ENCODE assay signal across 19 cellular contexts in the genomic region with DNA sequence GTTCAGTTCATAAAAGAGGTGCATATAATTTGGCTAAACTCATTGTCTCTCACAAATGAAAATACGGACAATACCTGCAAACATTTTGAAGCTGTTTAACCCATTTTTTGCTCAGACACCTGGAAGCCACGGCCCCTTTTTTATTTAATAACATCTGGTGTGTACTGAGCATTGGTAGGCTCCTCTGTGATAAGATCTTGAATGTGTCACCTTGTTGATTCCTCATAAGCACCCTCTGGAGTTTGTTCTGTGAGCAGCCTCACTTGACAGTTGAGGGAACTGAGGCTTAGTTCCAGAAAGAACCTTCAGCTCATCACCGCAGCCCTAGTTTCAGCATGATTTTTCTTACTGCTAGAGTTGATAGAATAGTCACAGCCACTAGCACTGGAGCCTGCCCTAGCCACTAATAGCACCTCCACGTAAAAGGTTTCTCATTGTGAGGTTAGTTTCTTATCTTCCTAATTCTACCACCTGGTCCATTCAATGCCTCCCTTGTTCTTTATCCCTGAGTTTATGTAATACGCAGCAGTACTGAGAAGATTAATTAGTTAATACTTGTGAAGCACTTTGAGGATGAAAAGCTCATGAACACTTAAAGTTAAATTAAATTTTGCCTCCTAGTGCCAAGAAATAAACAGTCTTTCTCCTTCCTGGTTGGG.
A peak's percentile ranks its signal among the peaks of the same experiment; 100 is the strongest.
DNase-seq lines count a peak whose midpoint lies in the region; ATAC-seq, FAIRE-seq and TF ChIP-seq lines count a peak whose summit lies in the region.
"Had no signal": no experiment of that assay in that cellular context is flagged by ENCODE, and none has a peak within 500 bp of the region (broad histone marks: within the 10 kb centered on the region; RNA-seq: fewer than 3 reads in every experiment).

No MANE protein-coding gene starts in this region.

- POLR2A ChIA-PET in K562 (lab: Yijun Ruan, JAX): interaction anchor here (1.0 to 1.6 kb wide), 3 partner anchors 10 to 72 kb away, joined by 3 to 7 read pairs (median 4); a partner anchor contains a TSS

- 22% methylated on average over 5 of the region's 5 CpGs for WGBS in K562 (ENCODE audit: insufficient coverage, low coverage, missing lambda C conversion rate)
- 43 to 53% methylated on average over 5 of the region's 5 CpGs for WGBS in pancreas, 2 donors

- FAIRE-seq in K562 (lab: Jason Lieb, UNC) (peak; percentile 61), pancreas (lab: Jason Lieb, UNC) (no peak)
- FAIRE-seq: GM19239, RCC 7860 had no signal

- TF ChIP-seq CTCF in K562 (IDR thresholded peaks at IDR 0.05 in 2 of 3, conservative IDR thresholded peaks at IDR 0.05 in 1 of 3; ENCODE audit: insufficient read depth in 2 of 3, low read depth in 1 of 3, low read length in 3 of 3) (peak in 1 of 3 experiments; percentile 46; a peak in 2 of 6 replicates), pancreas (IDR thresholded peaks at IDR 0.05) (no peak), left ventricle myocardium inferior (IDR thresholded peaks at IDR 0.05; ENCODE audit: borderline replicate concordance) (no peak)

- no peak overlapping the region for H3K4me3 ChIP-seq in K562
- H3K4me3 ChIP-seq in pancreas: no peak overlapping the region
- no peak overlapping the region for H3K4me3 ChIP-seq in left ventricle myocardium inferior
- H3K4me3 ChIP-seq: GM23338 had no signal

- ATAC-seq in K562 (peak; percentile 78), pancreas (peak; percentile 37 to 84 (median 56)), GM19452 (IDR thresholded peaks at IDR 0.05; ENCODE audit: unreplicated experiment) (no peak)
- ATAC-seq: GM23338, Right ventricle myocardium inferior had no signal

- no peaks in the 10 kb centered on the region for H3K9me1 ChIP-seq in K562 (ENCODE audit: control insufficient read depth, insufficient read depth, low read length)

- peak; percentile 48 to 57 for TF ChIP-seq RAD21 in K562 (CRISPR knock-in tag; conservative IDR thresholded peaks at IDR 0.05 in 1 of 2, IDR thresholded peaks at IDR 0.05 in 1 of 2)

- intact Hi-C loops in K562 (cut with micrococcal nuclease) (no loop called here), pancreas (cut with DNase I) (no loop called here), left ventricle myocardium inferior (cut with micrococcal nuclease) (no loop called here)

- H2AFZ ChIP-seq in K562 (ENCODE audit: low read depth, low read length): no peak overlapping the region
- H2AFZ ChIP-seq: GM23338 had no signal

- no peak overlapping the region for H3K4me2 ChIP-seq in K562 (ENCODE audit: insufficient read depth, low read length)
- H3K4me2 ChIP-seq: GM23338 had no signal

- peak; percentile 1 for DNase-seq in DMS79 treated with DMSO at 0.1 percent for 48 hours (lab: John Stamatoyannopoulos, UW)
- DNase-seq in DMS79 (lab: John Stamatoyannopoulos, UW): no peak
- DNase-seq in K562 (ENCODE audit: extremely low read depth in 1 of 4, low spot score in 3 of 4): peak in 2 of 4 experiments; percentile 30 to 41
- no peak for DNase-seq in pancreas
- DNase-seq in left ventricle myocardium inferior: no peak
- no peak for DNase-seq in NCI-H2107 (lab: John Stamatoyannopoulos, UW)
- no peak for DNase-seq in medulla oblongata (ENCODE audit: extremely low spot score)
- DNase-seq: GF-D8, HCEC 1CT, NCI-H1436, NCI-H2029 treated with DMSO at 0.1 percent for 48 hours, NCI-H2171 treated with DMSO at 0.1 percent for 48 hours, SW 1271 had no signal

- H3K79me2 ChIP-seq in K562 (ENCODE audit: control insufficient read depth, insufficient read depth, low read length): no peaks in the 10 kb centered on the region

- no peaks in the 10 kb centered on the region for H4K20me1 ChIP-seq in K562 (replicated peaks; ENCODE audit: control insufficient read depth, insufficient read depth, low read length)

- no peaks in the 10 kb centered on the region for H3K9me3 ChIP-seq in K562 (replicated peaks; ENCODE audit: control insufficient read depth, insufficient read depth, low read depth, low read length)
- no peaks in the 10 kb centered on the region for H3K9me3 ChIP-seq in pancreas
- H3K9me3 ChIP-seq in left ventricle myocardium inferior (replicated peaks): no peaks in the 10 kb centered on the region

- CTCF ChIA-PET in K562 (lab: Yijun Ruan, JAX; ENCODE audit: low intra/inter-chr PET ratio): no interaction called here

- no peaks in the 10 kb centered on the region; a peak in 3 of 5 replicates for H3K4me1 ChIP-seq in K562 (replicated peaks in 1 of 2; ENCODE audit: control insufficient read depth in 2 of 2, insufficient read depth in 2 of 2, low read length in 2 of 2)
- peaks cover 0 to 7% (median 6%) of the 10 kb centered on the region in 3 donors for H3K4me1 ChIP-seq in pancreas
- H3K4me1 ChIP-seq in left ventricle myocardium inferior: peaks cover 13% of the 10 kb centered on the region

- TF ChIP-seq EP300 in K562 (IDR thresholded peaks at IDR 0.05; ENCODE audit: low read length): no peak

- H3K27me3 ChIP-seq in K562 (ENCODE audit: control insufficient read depth in 2 of 2, insufficient read depth in 2 of 2, low read length in 2 of 2): no peaks in the 10 kb centered on the region
- H3K27me3 ChIP-seq in pancreas: no peaks in the 10 kb centered on the region
- H3K27me3 ChIP-seq in left ventricle myocardium inferior (ENCODE audit: low read depth): no peaks in the 10 kb centered on the region

- no TSS peak for BruUV-seq in K562 (replicated peaks; lab: Mats Ljungman, UMichigan)

- H3K36me3 ChIP-seq in K562 (ENCODE audit: control insufficient read depth, insufficient read depth, low read length): no peaks in the 10 kb centered on the region
- H3K36me3 ChIP-seq in pancreas: no peaks in the 10 kb centered on the region
- H3K36me3 ChIP-seq in left ventricle myocardium inferior: no peaks in the 10 kb centered on the region

- no peak for TF ChIP-seq POLR2A in K562 (conservative IDR thresholded peaks at IDR 0.05)

- H3K9ac ChIP-seq in K562 (ENCODE audit: insufficient read depth in 1 of 2, low read depth in 2 of 2, low read length in 2 of 2): no peak overlapping the region

- H3K27ac ChIP-seq in K562 (ENCODE audit: extremely low read depth, low read depth, low read length) (no peak overlapping the region), pancreas (peak overlapping the region in 2 of 4 donors; percentile 16 to 33), left ventricle myocardium inferior (replicated peaks) (no peak overlapping the region)
- H3K27ac ChIP-seq: 22Rv1 had no signal

- in situ Hi-C loops in K562 (cut with MboI): no loop called here

TF ChIP-seq in K562, 482 proteins besides CTCF, POLR2A, EP300 and RAD21 (continues in another document):
- TF ChIP-seq FOXA3 (CRISPR knock-in tag; conservative IDR thresholded peaks at IDR 0.05 in 1 of 2, IDR thresholded peaks at IDR 0.05 in 1 of 2) (peak in 1 of 2 experiments; percentile 37; a peak in 1 of 4 replicates), TBL1XR1 (IDR thresholded peaks at IDR 0.05; ENCODE audit: low read length in 2 of 2) (peak in 1 of 2 experiments; percentile 23; a peak in 1 of 4 replicates), MCM7 (IDR thresholded peaks at IDR 0.05) (no peak), NCOA2 (IDR thresholded peaks at IDR 0.05; ENCODE audit: partially characterized antibody in 2 of 2) (no peak), PHF20 (IDR thresholded peaks at IDR 0.05; ENCODE audit: partially characterized antibody) (no peak)
- TF ChIP-seq, protein P1, sequence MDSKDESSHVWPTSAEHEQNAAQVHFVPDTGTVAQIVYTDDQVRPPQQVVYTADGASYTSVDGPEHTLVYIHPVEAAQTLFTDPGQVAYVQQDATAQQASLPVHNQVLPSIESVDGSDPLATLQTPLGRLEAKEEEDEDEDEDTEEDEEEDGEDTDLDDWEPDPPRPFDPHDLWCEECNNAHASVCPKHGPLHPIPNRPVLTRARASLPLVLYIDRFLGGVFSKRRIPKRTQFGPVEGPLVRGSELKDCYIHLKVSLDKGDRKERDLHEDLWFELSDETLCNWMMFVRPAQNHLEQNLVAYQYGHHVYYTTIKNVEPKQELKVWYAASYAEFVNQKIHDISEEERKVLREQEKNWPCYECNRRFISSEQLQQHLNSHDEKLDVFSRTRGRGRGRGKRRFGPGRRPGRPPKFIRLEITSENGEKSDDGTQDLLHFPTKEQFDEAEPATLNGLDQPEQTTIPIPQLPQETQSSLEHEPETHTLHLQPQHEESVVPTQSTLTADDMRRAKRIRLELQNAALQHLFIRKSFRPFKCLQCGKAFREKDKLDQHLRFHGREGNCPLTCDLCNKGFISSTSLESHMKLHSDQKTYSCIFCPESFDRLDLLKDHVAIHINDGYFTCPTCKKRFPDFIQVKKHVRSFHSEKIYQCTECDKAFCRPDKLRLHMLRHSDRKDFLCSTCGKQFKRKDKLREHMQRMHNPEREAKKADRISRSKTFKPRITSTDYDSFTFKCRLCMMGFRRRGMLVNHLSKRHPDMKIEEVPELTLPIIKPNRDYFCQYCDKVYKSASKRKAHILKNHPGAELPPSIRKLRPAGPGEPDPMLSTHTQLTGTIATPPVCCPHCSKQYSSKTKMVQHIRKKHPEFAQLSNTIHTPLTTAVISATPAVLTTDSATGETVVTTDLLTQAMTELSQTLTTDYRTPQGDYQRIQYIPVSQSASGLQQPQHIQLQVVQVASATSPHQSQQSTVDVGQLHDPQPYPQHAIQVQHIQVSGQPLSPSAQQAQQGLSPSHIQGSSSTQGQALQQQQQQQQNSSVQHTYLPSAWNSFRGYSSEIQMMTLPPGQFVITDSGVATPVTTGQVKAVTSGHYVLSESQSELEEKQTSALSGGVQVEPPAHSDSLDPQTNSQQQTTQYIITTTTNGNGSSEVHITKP (IDR thresholded peaks at IDR 0.05; ENCODE audit: partially characterized antibody): peak; percentile 63
- TF ChIP-seq, protein P2, sequence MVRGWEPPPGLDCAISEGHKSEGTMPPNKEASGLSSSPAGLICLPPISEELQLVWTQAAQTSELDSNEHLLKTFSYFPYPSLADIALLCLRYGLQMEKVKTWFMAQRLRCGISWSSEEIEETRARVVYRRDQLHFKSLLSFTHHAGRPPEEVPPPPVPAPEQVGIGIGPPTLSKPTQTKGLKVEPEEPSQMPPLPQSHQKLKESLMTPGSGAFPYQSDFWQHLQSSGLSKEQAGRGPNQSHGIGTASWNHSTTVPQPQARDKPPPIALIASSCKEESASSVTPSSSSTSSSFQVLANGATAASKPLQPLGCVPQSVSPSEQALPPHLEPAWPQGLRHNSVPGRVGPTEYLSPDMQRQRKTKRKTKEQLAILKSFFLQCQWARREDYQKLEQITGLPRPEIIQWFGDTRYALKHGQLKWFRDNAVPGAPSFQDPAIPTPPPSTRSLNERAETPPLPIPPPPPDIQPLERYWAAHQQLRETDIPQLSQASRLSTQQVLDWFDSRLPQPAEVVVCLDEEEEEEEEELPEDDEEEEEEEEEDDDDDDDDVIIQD (CRISPR knock-in tag; IDR thresholded peaks at IDR 0.05): no peak
- TF ChIP-seq, protein P3, sequence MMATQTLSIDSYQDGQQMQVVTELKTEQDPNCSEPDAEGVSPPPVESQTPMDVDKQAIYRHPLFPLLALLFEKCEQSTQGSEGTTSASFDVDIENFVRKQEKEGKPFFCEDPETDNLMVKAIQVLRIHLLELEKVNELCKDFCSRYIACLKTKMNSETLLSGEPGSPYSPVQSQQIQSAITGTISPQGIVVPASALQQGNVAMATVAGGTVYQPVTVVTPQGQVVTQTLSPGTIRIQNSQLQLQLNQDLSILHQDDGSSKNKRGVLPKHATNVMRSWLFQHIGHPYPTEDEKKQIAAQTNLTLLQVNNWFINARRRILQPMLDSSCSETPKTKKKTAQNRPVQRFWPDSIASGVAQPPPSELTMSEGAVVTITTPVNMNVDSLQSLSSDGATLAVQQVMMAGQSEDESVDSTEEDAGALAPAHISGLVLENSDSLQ (IDR thresholded peaks at IDR 0.05): peak; percentile 51; the same call in 1 of the 2 replicates
